ENCODE assay signal across 13 cellular contexts in genomic region chr13:24063281-24063851, GRCh38.
DNase-seq lines count a peak whose midpoint lies in the region; ATAC-seq and TF ChIP-seq lines count a peak whose summit lies in the region.
"Had no signal": no experiment of that assay in that cellular context is flagged by ENCODE, and none has a peak within 500 bp of the region (broad histone marks: within the 10 kb centered on the region; RNA-seq: fewer than 3 reads in every experiment).

No MANE protein-coding gene starts in this region.

- no peaks in the 10 kb centered on the region for H3K27me3 Mint-ChIP-seq in dendritic cell treated with granulocyte-macrophage colony-stimulating factor and Interleukin-4, amounts not matched to agents 40 ng/mL and 50 ng/mL, for 4 days
- H3K27me3 Mint-ChIP-seq in neural crest cell (ENCODE audit: low read depth) = no peaks in the 10 kb centered on the region

- DNase-seq in GDM1 (lab: John Stamatoyannopoulos, UW) (peak; percentile 62), NCI-H1105 (lab: John Stamatoyannopoulos, UW) (peak; percentile 21), neural crest cell (ENCODE audit: low read depth, low spot score) (no peak), germinal center (ENCODE audit: low spot score) (no peak)
- DNase-seq: foreskin fibroblast; NCI-H1436; stimulated activated CD4-positive, alpha-beta T cell treated with anti-CD3 and anti-CD28 coated beads, Interleukin-12 subunit alpha, Interleukin-12 subunit beta, amount 100 ng/mL, for 4 hours; stomach had no signal

- H3K36me3 Mint-ChIP-seq in dendritic cell treated with granulocyte-macrophage colony-stimulating factor and Interleukin-4, amounts not matched to agents 40 ng/mL and 50 ng/mL, for 4 days (ENCODE audit: low read depth) = no peaks in the 10 kb centered on the region
- no peaks in the 10 kb centered on the region for H3K36me3 Mint-ChIP-seq in neural crest cell (ENCODE audit: low read depth)
- H3K36me3 Mint-ChIP-seq: mesothelial cell of epicardium had no signal

- intact Hi-C loops in dendritic cell treated with granulocyte-macrophage colony-stimulating factor and Interleukin-4, amounts not matched to agents 40 ng/mL and 50 ng/mL, for 4 days (cut with micrococcal nuclease) = loop anchor here (10.0 kb wide), 1 partner anchor 91 kb away; no protein-coding TSS in a partner anchor

- H3K4me1 Mint-ChIP-seq in dendritic cell treated with granulocyte-macrophage colony-stimulating factor and Interleukin-4, amounts not matched to agents 40 ng/mL and 50 ng/mL, for 4 days (ENCODE audit: low read depth) = peaks cover 44% of the 10 kb centered on the region
- H3K4me1 Mint-ChIP-seq in neural crest cell = peaks cover 44% of the 10 kb centered on the region

- peak overlapping the region; percentile 60 for H3K27ac Mint-ChIP-seq in dendritic cell treated with granulocyte-macrophage colony-stimulating factor and Interleukin-4, amounts not matched to agents 40 ng/mL and 50 ng/mL, for 4 days
- H3K27ac Mint-ChIP-seq in neural crest cell (ENCODE audit: unreplicated experiment) = peak overlapping the region; percentile 62
- H3K27ac Mint-ChIP-seq: mesothelial cell of epicardium had no signal

- ATAC-seq in HG02588 (IDR thresholded peaks at IDR 0.05; ENCODE audit: unreplicated experiment) (no peak), HG03469 (IDR thresholded peaks at IDR 0.05; ENCODE audit: unreplicated experiment) (no peak)
- ATAC-seq: Panc1 had no signal

- no peak overlapping the region for H3K4me3 Mint-ChIP-seq in dendritic cell treated with granulocyte-macrophage colony-stimulating factor and Interleukin-4, amounts not matched to agents 40 ng/mL and 50 ng/mL, for 4 days
- H3K4me3 Mint-ChIP-seq in neural crest cell = no peak overlapping the region
- H3K4me3 Mint-ChIP-seq: mesothelial cell of epicardium had no signal

- no peak for TF ChIP-seq CTCF in neural crest cell (conservative IDR thresholded peaks at IDR 0.05)

- H3K9me3 Mint-ChIP-seq in dendritic cell treated with granulocyte-macrophage colony-stimulating factor and Interleukin-4, amounts not matched to agents 40 ng/mL and 50 ng/mL, for 4 days = no peaks in the 10 kb centered on the region
- H3K9me3 Mint-ChIP-seq in neural crest cell = peaks cover 4% of the 10 kb centered on the region

Comparison
In these comparisons a context has a peak if more than half of its experiments do, and no peak if none do; other contexts are left out.
1. DNase-seq: peak in GDM1 (single experiment) and NCI-H1105 (single experiment); none in neural crest cell (single experiment) and germinal center (single experiment).